ENCODE assay signal across 1 cellular context in genomic region chr2:100105678-100106054, GRCh38.
TF ChIP-seq lines count a peak whose summit lies in the region.

No MANE protein-coding gene starts in this region.

TF ChIP-seq in liver, 16 proteins besides CTCF, POLR2A, EP300 and RAD21 (continued from another document):
- TF ChIP-seq REST (IDR thresholded peaks at IDR 0.05) = no peak
- TF ChIP-seq, protein P1, sequence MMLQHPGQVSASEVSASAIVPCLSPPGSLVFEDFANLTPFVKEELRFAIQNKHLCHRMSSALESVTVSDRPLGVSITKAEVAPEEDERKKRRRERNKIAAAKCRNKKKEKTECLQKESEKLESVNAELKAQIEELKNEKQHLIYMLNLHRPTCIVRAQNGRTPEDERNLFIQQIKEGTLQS (IDR thresholded peaks at IDR 0.05) = no peak
